11 cellular contexts compared by ENCODE assay signal in genomic region chr12:51219345-51219744, GRCh38. TPM values are rescaled to one million over a fixed set of nuclear protein-coding genes. Genes with fewer than 3 reads are reported as not detected.
A peak's percentile ranks its signal among the peaks of the same experiment; 100 is the strongest.
DNase-seq lines count a peak whose midpoint lies in the region; ATAC-seq and TF ChIP-seq lines count a peak whose summit lies in the region.
"Had no signal": no experiment of that assay in that cellular context is flagged by ENCODE, and none has a peak within 500 bp of the region (broad histone marks: within the 10 kb centered on the region; RNA-seq: fewer than 3 reads in every experiment).

No MANE protein-coding gene starts in this region.

- peaks cover 0 to 3% of the 10 kb centered on the region in 2 donors for H3K27me3 Mint-ChIP-seq in natural killer cell (ENCODE audit: low read depth in 2 of 2)
- peaks cover 0 to 3% of the 10 kb centered on the region in 2 donors for H3K27me3 Mint-ChIP-seq in natural killer cell treated with Interleukin-12 subunit alpha and Interleukin-12 subunit beta and Interleukin-15 and Interleukin-18, amount 100 ng/mL, for 72 hours
- H3K27me3 Mint-ChIP-seq in activated CD8-positive, alpha-beta T cell treated with anti-CD3 and anti-CD28 coated beads for 36 hours, result no peaks in the 10 kb centered on the region
- H3K27me3 Mint-ChIP-seq in stimulated activated naive B cell treated with anti-CD40 and anti-IgM and Interleukin-4, amounts not matched to agents 10 μg/mL and 1 μg/mL and 100 μg/mL, for 72 hours, result no peaks in the 10 kb centered on the region

- POLR2A ChIA-PET in activated CD8-positive, alpha-beta T cell treated with anti-CD3 and anti-CD28 coated beads for 36 hours (lab: Charles Lee), result interaction anchor here (1.6 to 2.4 kb wide), 4 partner anchors 11 to 50 kb away, joined by 5 to 24 read pairs (median 8); partner anchors contain the start of genes DAZAP2 and TFCP2

- DNase-seq in natural killer cell (no peak), lower lobe of right lung (no peak), NCI-H510A treated with DMSO at 0.1 percent for 48 hours (lab: John Stamatoyannopoulos, UW) (no peak), NCI-H1092 treated with DMSO at 0.1 percent for 48 hours (lab: John Stamatoyannopoulos, UW) (no peak), C1 segment of cervical spinal cord (lab: John Stamatoyannopoulos, UW) (no peak)
- no peak for DNase-seq in natural killer cell treated with Interleukin-12 subunit alpha and Interleukin-12 subunit beta and Interleukin-15 and Interleukin-18, amount 100 ng/mL, for 72 hours (ENCODE audit: low spot score)
- DNase-seq in activated CD8-positive, alpha-beta T cell treated with anti-CD3 and anti-CD28 coated beads for 36 hours, result no peak
- DNase-seq in stimulated activated naive B cell treated with anti-CD40 and anti-IgM and Interleukin-4, amounts not matched to agents 10 μg/mL and 1 μg/mL and 100 μg/mL, for 72 hours, result no peak
- DNase-seq: effector memory CD4-positive, alpha-beta T cell; HCEC 1CT; NCI-H2081 treated with DMSO at 0.1 percent for 48 hours had no signal

- no peaks in the 10 kb centered on the region for H3K36me3 Mint-ChIP-seq in natural killer cell
- H3K36me3 Mint-ChIP-seq in natural killer cell treated with Interleukin-12 subunit alpha and Interleukin-12 subunit beta and Interleukin-15 and Interleukin-18, amount 100 ng/mL, for 72 hours, result no peaks in the 10 kb centered on the region
- H3K36me3 Mint-ChIP-seq in activated CD8-positive, alpha-beta T cell treated with anti-CD3 and anti-CD28 coated beads for 36 hours (ENCODE audit: low read depth), result peaks cover 1% of the 10 kb centered on the region
- peaks cover 2% of the 10 kb centered on the region in 2 donors for H3K36me3 Mint-ChIP-seq in stimulated activated naive B cell treated with anti-CD40 and anti-IgM and Interleukin-4, amounts not matched to agents 10 μg/mL and 1 μg/mL and 100 μg/mL, for 72 hours

- H3K4me1 ChIP-seq in lower lobe of right lung, result peaks cover 18% of the 10 kb centered on the region

- no peak for ATAC-seq in natural killer cell
- ATAC-seq in natural killer cell treated with Interleukin-12 subunit alpha and Interleukin-12 subunit beta and Interleukin-15 and Interleukin-18, amount 100 ng/mL, for 72 hours, result no peak
- ATAC-seq in activated CD8-positive, alpha-beta T cell treated with anti-CD3 and anti-CD28 coated beads for 36 hours, result no peak
- ATAC-seq in lower lobe of right lung, result no peak
- ATAC-seq in stimulated activated naive B cell treated with anti-CD40 and anti-IgM and Interleukin-4, amounts not matched to agents 10 μg/mL and 1 μg/mL and 100 μg/mL, for 72 hours (replicated peaks), result no peak

- TF ChIP-seq CTCF in natural killer cell (IDR thresholded peaks at IDR 0.05), result no peak
- no peak for TF ChIP-seq CTCF in activated CD8-positive, alpha-beta T cell treated with anti-CD3 and anti-CD28 coated beads for 36 hours (IDR thresholded peaks at IDR 0.05)
- no peak for TF ChIP-seq CTCF in lower lobe of right lung (IDR thresholded peaks at IDR 0.05)

- H3K4me3 ChIP-seq in lower lobe of right lung, result peak overlapping the region; percentile 90

- H3K27ac Mint-ChIP-seq in natural killer cell, result no peak overlapping the region
- H3K27ac Mint-ChIP-seq in natural killer cell treated with Interleukin-12 subunit alpha and Interleukin-12 subunit beta and Interleukin-15 and Interleukin-18, amount 100 ng/mL, for 72 hours, result no peak overlapping the region
- peak overlapping the region; percentile 40 for H3K27ac Mint-ChIP-seq in activated CD8-positive, alpha-beta T cell treated with anti-CD3 and anti-CD28 coated beads for 36 hours
- H3K27ac Mint-ChIP-seq in stimulated activated naive B cell treated with anti-CD40 and anti-IgM and Interleukin-4, amounts not matched to agents 10 μg/mL and 1 μg/mL and 100 μg/mL, for 72 hours, result no peak overlapping the region

- no peaks in the 10 kb centered on the region for H3K36me3 ChIP-seq in lower lobe of right lung

- CTCF ChIA-PET in activated CD8-positive, alpha-beta T cell treated with anti-CD3 and anti-CD28 coated beads for 36 hours (lab: Charles Lee), result interaction anchor here (1.6 kb wide), 1 partner anchor 19 kb away, joined by 7 read pairs; the partner anchor contains the start of gene DAZAP2

- H3K4me1 Mint-ChIP-seq in natural killer cell, result peaks cover 6 to 7% of the 10 kb centered on the region in 2 donors
- H3K4me1 Mint-ChIP-seq in natural killer cell treated with Interleukin-12 subunit alpha and Interleukin-12 subunit beta and Interleukin-15 and Interleukin-18, amount 100 ng/mL, for 72 hours (ENCODE audit: low read depth in 2 of 2), result peaks cover 8 to 12% of the 10 kb centered on the region in 2 donors
- H3K4me1 Mint-ChIP-seq in activated CD8-positive, alpha-beta T cell treated with anti-CD3 and anti-CD28 coated beads for 36 hours (ENCODE audit: low read depth), result peaks cover 15% of the 10 kb centered on the region
- peaks cover 11 to 21% of the 10 kb centered on the region in 2 donors for H3K4me1 Mint-ChIP-seq in stimulated activated naive B cell treated with anti-CD40 and anti-IgM and Interleukin-4, amounts not matched to agents 10 μg/mL and 1 μg/mL and 100 μg/mL, for 72 hours

- peak overlapping the region; percentile 97 for H3K27ac ChIP-seq in lower lobe of right lung

- no peaks in the 10 kb centered on the region for H3K9me3 Mint-ChIP-seq in natural killer cell
- no peaks in the 10 kb centered on the region for H3K9me3 Mint-ChIP-seq in natural killer cell treated with Interleukin-12 subunit alpha and Interleukin-12 subunit beta and Interleukin-15 and Interleukin-18, amount 100 ng/mL, for 72 hours
- no peaks in the 10 kb centered on the region for H3K9me3 Mint-ChIP-seq in activated CD8-positive, alpha-beta T cell treated with anti-CD3 and anti-CD28 coated beads for 36 hours
- no peaks in the 10 kb centered on the region for H3K9me3 Mint-ChIP-seq in stimulated activated naive B cell treated with anti-CD40 and anti-IgM and Interleukin-4, amounts not matched to agents 10 μg/mL and 1 μg/mL and 100 μg/mL, for 72 hours

- H3K9me3 ChIP-seq in lower lobe of right lung, result no peaks in the 10 kb centered on the region

- no peaks in the 10 kb centered on the region for H3K27me3 ChIP-seq in lower lobe of right lung (ENCODE audit: low read depth)

- intact Hi-C loops in natural killer cell (cut with micrococcal nuclease) (no loop called here), lower lobe of right lung (cut with DNase I) (no loop called here)
- intact Hi-C loops in activated CD8-positive, alpha-beta T cell treated with anti-CD3 and anti-CD28 coated beads for 36 hours (cut with micrococcal nuclease), result no loop called here

- peak overlapping the region; percentile 91 for H3K4me3 Mint-ChIP-seq in natural killer cell
- H3K4me3 Mint-ChIP-seq in natural killer cell treated with Interleukin-12 subunit alpha and Interleukin-12 subunit beta and Interleukin-15 and Interleukin-18, amount 100 ng/mL, for 72 hours, result no peak overlapping the region
- peak overlapping the region; percentile 84 for H3K4me3 Mint-ChIP-seq in activated CD8-positive, alpha-beta T cell treated with anti-CD3 and anti-CD28 coated beads for 36 hours
- H3K4me3 Mint-ChIP-seq in stimulated activated naive B cell treated with anti-CD40 and anti-IgM and Interleukin-4, amounts not matched to agents 10 μg/mL and 1 μg/mL and 100 μg/mL, for 72 hours, result no peak overlapping the region

RNA-seq across cellular contexts. Expression of gene POU6F1, which starts 1.5 kb away (rescaled TPM):
- total RNA-seq in natural killer cell (1 to 10 TPM; 5.7 to 6.6 (median 6.0) TPM), lower lobe of right lung (13.5 TPM)
- total RNA-seq in natural killer cell treated with Interleukin-12 subunit alpha and Interleukin-12 subunit beta and Interleukin-15 and Interleukin-18, amount 100 ng/mL, for 72 hours, result 1 to 10 TPM; 3.6 to 5.3 TPM
- total RNA-seq in activated CD8-positive, alpha-beta T cell treated with anti-CD3 and anti-CD28 coated beads for 36 hours, result 1 to 10 TPM; 5.8 to 7.3 TPM

RNA-seq across cellular contexts. Expression of gene DAZAP2, which starts 19.3 kb away (rescaled TPM):
- total RNA-seq in natural killer cell (100 to 1,000 TPM; 316 to 350 (median 325) TPM), lower lobe of right lung (259 TPM)
- 100 to 1,000 TPM in 1 of 2 donors, 10 to 100 TPM in 1; 78.3 to 141 TPM for total RNA-seq in natural killer cell treated with Interleukin-12 subunit alpha and Interleukin-12 subunit beta and Interleukin-15 and Interleukin-18, amount 100 ng/mL, for 72 hours
- 10 to 100 TPM; 91.7 to 98.3 TPM for total RNA-seq in activated CD8-positive, alpha-beta T cell treated with anti-CD3 and anti-CD28 coated beads for 36 hours

RNA-seq across cellular contexts. Expression of gene TFCP2, which starts 46.4 kb away (rescaled TPM):
- total RNA-seq in natural killer cell (10 to 100 TPM; 26.6 to 34.8 (median 34.8) TPM), lower lobe of right lung (30.2 TPM)
- total RNA-seq in natural killer cell treated with Interleukin-12 subunit alpha and Interleukin-12 subunit beta and Interleukin-15 and Interleukin-18, amount 100 ng/mL, for 72 hours, result 10 to 100 TPM; 33.0 to 46.0 TPM
- total RNA-seq in activated CD8-positive, alpha-beta T cell treated with anti-CD3 and anti-CD28 coated beads for 36 hours, result 10 to 100 TPM; 27.4 to 27.9 TPM

RNA-seq across cellular contexts. Expression of gene SMAGP, which starts 50.9 kb away (rescaled TPM):
- 10 to 100 TPM in 2 of 3 donors, 1 to 10 TPM in 1; 6.5 to 26.2 (median 19.0) TPM for total RNA-seq in natural killer cell
- 10 to 100 TPM in 1 of 2 donors, 1 to 10 TPM in 1; 3.8 to 11.5 TPM for total RNA-seq in natural killer cell treated with Interleukin-12 subunit alpha and Interleukin-12 subunit beta and Interleukin-15 and Interleukin-18, amount 100 ng/mL, for 72 hours
- 1 to 10 TPM in 1 of 2 experiments, under 1 TPM in 1; 0.96 to 1.4 TPM for total RNA-seq in activated CD8-positive, alpha-beta T cell treated with anti-CD3 and anti-CD28 coated beads for 36 hours
- 31.3 TPM for total RNA-seq in lower lobe of right lung

Comparison
In these comparisons a context has a peak if more than half of its experiments do, and no peak if none do; other contexts are left out.
1. H3K4me3 Mint-ChIP-seq: peak in natural killer cell (single experiment) and activated CD8-positive, alpha-beta T cell treated with anti-CD3 and anti-CD28 coated beads for 36 hours (single experiment); none in natural killer cell treated with Interleukin-12 subunit alpha and Interleukin-12 subunit beta and Interleukin-15 and Interleukin-18, amount 100 ng/mL, for 72 hours (single experiment) and stimulated activated naive B cell treated with anti-CD40 and anti-IgM and Interleukin-4, amounts not matched to agents 10 μg/mL and 1 μg/mL and 100 μg/mL, for 72 hours (0 of 2).